Comparison of ENCODE assay signal across 8 cellular contexts in genomic region chr14:93114068-93114710, GRCh38. TPM values are rescaled to one million over a fixed set of nuclear protein-coding genes. Genes with fewer than 3 reads are reported as not detected.
A peak's percentile ranks its signal among the peaks of the same experiment; 100 is the strongest.
DNase-seq lines count a peak whose midpoint lies in the region; ATAC-seq and TF ChIP-seq lines count a peak whose summit lies in the region.

No MANE protein-coding gene starts in this region.

- peak overlapping the region; percentile 80 to 97 (median 94) for H3K27ac Mint-ChIP-seq in CD8-positive, alpha-beta memory T cell
- H3K27ac Mint-ChIP-seq in brain: peak overlapping the region; percentile 76 to 95 (median 81)

- TF ChIP-seq CTCF in LNCaP clone FGC (IDR thresholded peaks at IDR 0.05; ENCODE audit: control insufficient read depth, extremely low read depth, insufficient read depth): no peak
- no peak for TF ChIP-seq CTCF in brain (conservative IDR thresholded peaks at IDR 0.05)
- no peak for TF ChIP-seq CTCF in right lobe of liver (IDR thresholded peaks at IDR 0.05)
- no peak for TF ChIP-seq CTCF in tibial artery (IDR thresholded peaks at IDR 0.05)

- CTCF ChIA-PET in CD8-positive, alpha-beta memory T cell (lab: Charles Lee): interaction anchor here (0.7 to 5.7 kb wide), 33 partner anchors 7 to 162 kb away, joined by 3 to 81 read pairs (median 6); partner anchors contain the start of genes GON7, LYSET, MOAP1 and UBR7

- ATAC-seq in right lobe of liver: peak in 3 of 4 donors; percentile 1 to 4 (median 4)
- no peak for ATAC-seq in esophagus mucosa
- ATAC-seq in GM18873 (IDR thresholded peaks at IDR 0.05; ENCODE audit: low FRiP score, unreplicated experiment): no peak

- H3K4me1 ChIP-seq in CD8-positive, alpha-beta memory T cell (ENCODE audit: insufficient read depth, low read length): peaks cover 32% of the 10 kb centered on the region
- H3K4me1 ChIP-seq in right lobe of liver: peaks cover 0 to 29% (median 7%) of the 10 kb centered on the region in 4 donors
- H3K4me1 ChIP-seq in tibial artery: peaks cover 0 to 39% (median 26%) of the 10 kb centered on the region in 4 donors

- POLR2A ChIA-PET in CD8-positive, alpha-beta memory T cell (lab: Charles Lee): interaction anchor here (0.6 to 4.0 kb wide), 5 partner anchors 9 to 70 kb away, joined by 3 to 36 read pairs (median 5); partner anchors contain the start of genes LYSET and MOAP1

- peaks cover 0 to 3% of the 10 kb centered on the region in 2 donors for H3K27me3 Mint-ChIP-seq in CD8-positive, alpha-beta memory T cell
- H3K27me3 Mint-ChIP-seq in brain: peaks cover 9% of the 10 kb centered on the region

- H3K4me3 ChIP-seq in CD8-positive, alpha-beta memory T cell (ENCODE audit: low read length): peak overlapping the region; percentile 70
- peak overlapping the region; percentile 74 for H3K4me3 ChIP-seq in LNCaP clone FGC (ENCODE audit: low read depth, low read length)
- peak overlapping the region; percentile 58 to 92 (median 82) for H3K4me3 ChIP-seq in right lobe of liver
- H3K4me3 ChIP-seq in tibial artery: peak overlapping the region; percentile 88 to 92

- no peak overlapping the region for H3K27ac ChIP-seq in CD8-positive, alpha-beta memory T cell (ENCODE audit: low read depth, low read length)
- H3K27ac ChIP-seq in right lobe of liver (peak overlapping the region; percentile 77 to 97 (median 85)), tibial artery (peak overlapping the region; percentile 88 to 94)

- intact Hi-C loops in right lobe of liver (cut with DNase I): no loop called here
- intact Hi-C loops in tibial artery (cut with DNase I; ENCODE audit: low total_unique reads): loop anchor here (5.0 to 10.0 kb wide), 2 partner anchors 59 to 218 kb away; partner anchors contain the start of gene BTBD7

- WGBS in right lobe of liver (ENCODE audit: insufficient coverage, low coverage, low lambda C conversion rate, missing lambda C conversion rate): 4% methylated on average over 8 of the region's 18 CpGs

- TF ChIP-seq POLR2A in right lobe of liver (IDR thresholded peaks at IDR 0.05): no peak

- peak in 1 of 5 donors; percentile 22 for DNase-seq in CD8-positive, alpha-beta memory T cell
- no peak for DNase-seq in LNCaP clone FGC (ENCODE audit: low read depth)
- no peak for DNase-seq in right lobe of liver
- DNase-seq in tibial artery: no peak
- DNase-seq in germinal center (ENCODE audit: low spot score): no peak

- H3K36me3 Mint-ChIP-seq in CD8-positive, alpha-beta memory T cell: no peaks in the 10 kb centered on the region
- H3K36me3 Mint-ChIP-seq in brain: no peaks in the 10 kb centered on the region

- no peaks in the 10 kb centered on the region for H3K9me3 Mint-ChIP-seq in CD8-positive, alpha-beta memory T cell
- H3K9me3 Mint-ChIP-seq in brain: peaks cover 0 to 4% (median 0%) of the 10 kb centered on the region in 5 experiments

- peaks cover 7% of the 10 kb centered on the region for H3K36me3 ChIP-seq in CD8-positive, alpha-beta memory T cell (ENCODE audit: insufficient read depth, low read length)
- H3K36me3 ChIP-seq in right lobe of liver (no peaks in the 10 kb centered on the region), tibial artery (no peaks in the 10 kb centered on the region)

- peak overlapping the region; percentile 74 to 93 (median 88) for H3K4me3 Mint-ChIP-seq in CD8-positive, alpha-beta memory T cell
- peak overlapping the region; percentile 90 to 94 (median 93) for H3K4me3 Mint-ChIP-seq in brain

- no peaks in the 10 kb centered on the region for H3K27me3 ChIP-seq in CD8-positive, alpha-beta memory T cell (ENCODE audit: insufficient read depth, low read length, poor library complexity, severe bottlenecking)
- H3K27me3 ChIP-seq in right lobe of liver (no peaks in the 10 kb centered on the region), tibial artery (no peaks in the 10 kb centered on the region)

- peaks cover 20 to 46% (median 38%) of the 10 kb centered on the region in 3 donors for H3K4me1 Mint-ChIP-seq in CD8-positive, alpha-beta memory T cell
- peaks cover 36% of the 10 kb centered on the region for H3K4me1 Mint-ChIP-seq in brain

- H3K9me3 ChIP-seq in CD8-positive, alpha-beta memory T cell (ENCODE audit: low read length): no peaks in the 10 kb centered on the region
- H3K9me3 ChIP-seq in right lobe of liver: no peaks in the 10 kb centered on the region
- H3K9me3 ChIP-seq in tibial artery: no peaks in the 10 kb centered on the region

RNA-seq across cellular contexts. Expression of gene ITPK1, which starts 1.5 kb away (rescaled TPM):
- total RNA-seq in CD8-positive, alpha-beta memory T cell: 10 to 100 TPM; 66.1 to 75.1 TPM
- 40.4 TPM for polyA plus RNA-seq in CD8-positive, alpha-beta memory T cell
- 168 TPM for polyA plus RNA-seq in brain (ENCODE audit: insufficient read depth, low read depth, low replicate concordance)
- total RNA-seq in right lobe of liver: 10 to 100 TPM; 28.4 to 61.0 (median 40.0) TPM
- 22.1 TPM for total RNA-seq in esophagus mucosa

Comparison
In these comparisons a context has a peak if more than half of its experiments do, and no peak if none do; other contexts are left out.
1. ATAC-seq: peak in right lobe of liver (3 of 4); none in esophagus mucosa (single experiment) and GM18873 (single experiment).
2. Peak in every context shown above with its lines, with median percentiles within 50 percentile points of each other: H3K4me3 ChIP-seq.